In genomic region chr15:83747050-83747717, GRCh38 we compare ENCODE assay signal across 9 cellular contexts.
DNase-seq lines count a peak whose midpoint lies in the region; ATAC-seq and TF ChIP-seq lines count a peak whose summit lies in the region.
"Had no signal": no experiment of that assay in that cellular context is flagged by ENCODE, and none has a peak within 500 bp of the region (broad histone marks: within the 10 kb centered on the region; RNA-seq: fewer than 3 reads in every experiment).

No MANE protein-coding gene starts in this region.

- H3K9me3 Mint-ChIP-seq in glutamatergic neuron (ENCODE audit: unreplicated experiment): no peaks in the 10 kb centered on the region

- H3K4me3 Mint-ChIP-seq in glutamatergic neuron (ENCODE audit: unreplicated experiment): no peak overlapping the region
- H3K4me3 Mint-ChIP-seq: nephron progenitor cell had no signal

- no peaks in the 10 kb centered on the region for H3K36me3 Mint-ChIP-seq in glutamatergic neuron (ENCODE audit: unreplicated experiment)

- H3K27ac Mint-ChIP-seq in glutamatergic neuron (ENCODE audit: unreplicated experiment): no peak overlapping the region
- H3K27ac Mint-ChIP-seq: nephron progenitor cell had no signal

- DNase-seq in AG10803 (ENCODE audit: low read depth): peak; percentile 23
- peak; percentile 95 for DNase-seq in MV-4-11 (lab: John Stamatoyannopoulos, UW)
- DNase-seq in epithelial cell of esophagus (ENCODE audit: low read depth): peak; percentile 58
- peak; percentile 25 for DNase-seq in mucosa of gallbladder (ENCODE audit: low spot score)
- no peak for DNase-seq in dermis blood vessel endothelial cell
- no peak for DNase-seq in glutamatergic neuron
- DNase-seq: nephron progenitor cell had no signal

- ATAC-seq in HG03342 (IDR thresholded peaks at IDR 0.05; ENCODE audit: unreplicated experiment) (no peak), GM21825 (IDR thresholded peaks at IDR 0.05; ENCODE audit: unreplicated experiment) (no peak)

- H3K27me3 Mint-ChIP-seq in glutamatergic neuron (ENCODE audit: unreplicated experiment): no peaks in the 10 kb centered on the region

- H3K4me3 ChIP-seq in AG10803 (ENCODE audit: low read length): peak overlapping the region; percentile 34
- no peak overlapping the region for H3K4me3 ChIP-seq in epithelial cell of esophagus (ENCODE audit: low read length)

- no peaks in the 10 kb centered on the region for H3K4me1 Mint-ChIP-seq in glutamatergic neuron (ENCODE audit: low read depth, unreplicated experiment)

- peak; percentile 25 for TF ChIP-seq CTCF in AG10803 (conservative IDR thresholded peaks at IDR 0.05; ENCODE audit: low read length)
- TF ChIP-seq CTCF in epithelial cell of esophagus (IDR thresholded peaks at IDR 0.05; ENCODE audit: insufficient read depth, low read depth, low read length, missing control alignments): peak; percentile 34
- TF ChIP-seq CTCF in glutamatergic neuron (IDR thresholded peaks at IDR 0.05; ENCODE audit: partially characterized antibody, unreplicated experiment): no peak

Comparison
In these comparisons a context has a peak if more than half of its experiments do, and no peak if none do; other contexts are left out.
1. DNase-seq: peak in AG10803 (single experiment), MV-4-11 (single experiment), epithelial cell of esophagus (single experiment) and mucosa of gallbladder (single experiment); none in dermis blood vessel endothelial cell (single experiment) and glutamatergic neuron (single experiment).